Comparison of ENCODE assay signal across 8 cellular contexts in the genomic region with DNA sequence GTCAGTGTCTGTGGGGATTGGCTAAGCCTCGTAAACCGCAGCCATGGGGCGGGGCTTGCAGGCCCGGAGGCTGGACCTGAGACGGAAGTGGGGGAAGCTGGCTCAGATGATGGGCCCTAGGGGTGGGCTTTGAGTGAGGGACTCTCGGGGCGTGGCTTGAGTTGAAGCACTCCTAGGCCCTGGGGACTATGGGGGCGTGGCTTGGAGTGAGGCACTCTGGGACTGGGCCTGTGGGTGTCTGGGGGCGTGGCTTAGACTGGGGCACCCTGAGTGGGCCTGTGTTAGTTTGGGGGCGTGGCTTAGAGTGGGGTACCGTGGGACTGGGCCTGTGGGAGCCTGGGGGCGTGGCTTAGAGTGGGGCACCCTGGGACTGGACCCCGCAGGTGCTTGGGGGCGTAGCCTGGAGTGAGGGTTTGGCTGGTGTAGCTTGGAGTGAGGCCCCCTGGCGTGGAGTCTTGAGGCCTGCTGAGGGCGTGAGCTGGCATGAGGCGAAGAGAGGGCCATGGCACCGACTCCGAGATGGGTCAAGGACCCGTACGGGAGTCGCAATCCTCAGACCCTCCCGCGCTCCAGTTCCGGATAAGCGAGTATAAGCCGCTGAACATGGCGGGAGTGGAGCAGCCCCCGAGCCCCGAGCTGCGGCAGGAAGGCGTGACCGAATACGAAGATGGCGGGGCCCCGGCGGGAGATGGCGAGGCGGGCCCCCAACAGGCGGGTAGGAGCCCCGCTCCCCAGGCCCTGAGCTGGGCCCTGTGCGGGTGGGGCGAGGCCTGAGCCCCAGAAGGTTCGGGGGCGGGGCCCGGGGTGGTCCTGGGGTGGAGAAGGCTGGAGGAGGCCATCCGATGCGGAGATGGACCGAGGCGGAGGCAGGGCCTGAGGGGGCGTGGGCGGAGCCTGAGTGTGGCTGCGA. TPM values are rescaled to one million over a fixed set of nuclear protein-coding genes. Genes with fewer than 3 reads are reported as not detected.
A peak's percentile ranks its signal among the peaks of the same experiment; 100 is the strongest.
DNase-seq lines count a peak whose midpoint lies in the region; ATAC-seq and TF ChIP-seq lines count a peak whose summit lies in the region.

No MANE protein-coding gene starts in this region.

- no peaks in the 10 kb centered on the region for H3K9me2 ChIP-seq in DOHH2 (replicated peaks; ENCODE audit: control insufficient read depth, low read length)

- H3K4me3 Mint-ChIP-seq in neural progenitor cell: peak overlapping the region; percentile 96

- H3K79me2 ChIP-seq in DOHH2 (ENCODE audit: control insufficient read depth, low read length) (peaks cover 18% of the 10 kb centered on the region), KMS-11 (ENCODE audit: insufficient read depth, low read depth) (no peaks in the 10 kb centered on the region), neural progenitor cell (ENCODE audit: low read depth) (peaks cover 18% of the 10 kb centered on the region)

- H3K36me3 ChIP-seq in DOHH2 (ENCODE audit: control insufficient read depth, low read length) (peaks cover 16% of the 10 kb centered on the region), KMS-11 (ENCODE audit: insufficient read depth) (no peaks in the 10 kb centered on the region), RWPE2 (ENCODE audit: low read depth) (peaks cover 13% of the 10 kb centered on the region), neural progenitor cell (no peaks in the 10 kb centered on the region), stomach (peaks cover 0 to 4% (median 0%) of the 10 kb centered on the region in 4 donors)

- H3K27me3 ChIP-seq in DOHH2 (ENCODE audit: control insufficient read depth, low read length): no peaks in the 10 kb centered on the region
- H3K27me3 ChIP-seq in KMS-11 (ENCODE audit: insufficient read depth, low read depth): no peaks in the 10 kb centered on the region
- no peaks in the 10 kb centered on the region for H3K27me3 ChIP-seq in RWPE2 (ENCODE audit: insufficient read depth, poor library complexity, severe bottlenecking)
- H3K27me3 ChIP-seq in foreskin keratinocyte: no peaks in the 10 kb centered on the region
- no peaks in the 10 kb centered on the region for H3K27me3 ChIP-seq in neural progenitor cell
- no peaks in the 10 kb centered on the region for H3K27me3 ChIP-seq in stomach

- peak overlapping the region; percentile 77 for H3K4me2 ChIP-seq in DOHH2 (ENCODE audit: low read length)
- H3K4me2 ChIP-seq in KMS-11: peak overlapping the region; percentile 29; the same call in 1 of the 2 replicates
- peak overlapping the region; percentile 81 for H3K4me2 ChIP-seq in neural progenitor cell

- peaks cover 5% of the 10 kb centered on the region for H3K27me3 Mint-ChIP-seq in neural progenitor cell (ENCODE audit: insufficient read depth, low read depth)

- H3K4me1 Mint-ChIP-seq in neural progenitor cell: no peaks in the 10 kb centered on the region

- H2AFZ ChIP-seq in KMS-11 (ENCODE audit: low read depth) (peak overlapping the region; percentile 66), neural progenitor cell (replicated peaks) (no peak overlapping the region)

- DNase-seq in RWPE2 (ENCODE audit: low spot score) (peak; percentile 100), activated gamma-delta T cell treated with Interleukin-2 at 50 U/mL for 16 hours (peak; percentile 89), foreskin keratinocyte (peak; percentile 90 to 94), neural progenitor cell (ENCODE audit: low spot score) (peak; percentile 100), stomach (peak; percentile 98)

- intact Hi-C loops in stomach (cut with DNase I; ENCODE audit: low total_unique reads): no loop called here

- peak; percentile 85 for ATAC-seq in GM21723 (IDR thresholded peaks at IDR 0.05; ENCODE audit: unreplicated experiment)
- peak; percentile 85 for ATAC-seq in RWPE2 (ENCODE audit: low read depth)
- peak; percentile 89 for ATAC-seq in foreskin keratinocyte

- H3K4me1 ChIP-seq in DOHH2 (ENCODE audit: control insufficient read depth, low read length) (peaks cover 22% of the 10 kb centered on the region), KMS-11 (ENCODE audit: low read depth, poor library complexity, severe bottlenecking) (no peaks in the 10 kb centered on the region), RWPE2 (ENCODE audit: insufficient read depth, poor library complexity, severe bottlenecking) (no peaks in the 10 kb centered on the region), foreskin keratinocyte (no peaks in the 10 kb centered on the region), neural progenitor cell (no peaks in the 10 kb centered on the region), stomach (peaks cover 0 to 26% (median 22%) of the 10 kb centered on the region in 4 donors)

- H3K4me3 ChIP-seq in DOHH2 (ENCODE audit: low read length): peak overlapping the region; percentile 78
- H3K4me3 ChIP-seq in KMS-11 (IDR thresholded peaks at IDR 0.05; ENCODE audit: insufficient read depth, low read depth, low read length): no peak overlapping the region
- peak overlapping the region; percentile 56 for H3K4me3 ChIP-seq in RWPE2 (ENCODE audit: severe bottlenecking)
- H3K4me3 ChIP-seq in neural progenitor cell: peak overlapping the region; percentile 56
- H3K4me3 ChIP-seq in stomach: peak overlapping the region; percentile 61 to 79 (median 65)

- no peaks in the 10 kb centered on the region for H3K9me3 ChIP-seq in DOHH2 (ENCODE audit: control insufficient read depth, insufficient read depth, low read length)
- no peaks in the 10 kb centered on the region for H3K9me3 ChIP-seq in RWPE2 (ENCODE audit: severe bottlenecking)
- no peaks in the 10 kb centered on the region for H3K9me3 ChIP-seq in neural progenitor cell (ENCODE audit: low read depth)
- no peaks in the 10 kb centered on the region for H3K9me3 ChIP-seq in stomach

- no peaks in the 10 kb centered on the region for H3K9me3 Mint-ChIP-seq in neural progenitor cell

- TF ChIP-seq CTCF in DOHH2 (IDR thresholded peaks at IDR 0.05; ENCODE audit: low read depth, low read length, poor library complexity, severe bottlenecking) (peak; percentile 48), KMS-11 (conservative IDR thresholded peaks at IDR 0.05; ENCODE audit: low read depth, low read length) (peak; percentile 24; the same call in 1 of the 2 replicates), RWPE2 (IDR thresholded peaks at IDR 0.05; ENCODE audit: poor library complexity, severe bottlenecking) (peak; percentile 76), foreskin keratinocyte (conservative IDR thresholded peaks at IDR 0.05) (peak; percentile 64), neural progenitor cell (IDR thresholded peaks at IDR 0.05) (peak; percentile 26), stomach (IDR thresholded peaks at IDR 0.05) (peak in 2 of 7 experiments; percentile 25 to 34)

- peaks cover 2% of the 10 kb centered on the region for H3K36me3 Mint-ChIP-seq in neural progenitor cell

- H3K9ac ChIP-seq in KMS-11 (peak overlapping the region; percentile 61; the same call in 1 of the 2 replicates), neural progenitor cell (no peak overlapping the region)

- H4K20me1 ChIP-seq in DOHH2 (ENCODE audit: control insufficient read depth, insufficient read depth, low read depth, low read length) (no peaks in the 10 kb centered on the region), KMS-11 (ENCODE audit: insufficient read depth) (no peaks in the 10 kb centered on the region), neural progenitor cell (ENCODE audit: low read depth) (peaks cover 3% of the 10 kb centered on the region)

- TF ChIP-seq EP300 in stomach (IDR thresholded peaks at IDR 0.05): no peak

- TF ChIP-seq POLR2A in stomach (IDR thresholded peaks at IDR 0.05): no peak

- H3F3A ChIP-seq in DOHH2 (ENCODE audit: control insufficient read depth, insufficient read depth) (no peaks in the 10 kb centered on the region), neural progenitor cell (ENCODE audit: low read depth) (no peaks in the 10 kb centered on the region)

- WGBS in stomach, 5 donors: 46 to 60% (median 54%) methylated on average over 46 to 53 of the region's 53 CpGs

- peak overlapping the region; percentile 21 for H3K27ac Mint-ChIP-seq in neural progenitor cell

- H3K27ac ChIP-seq in DOHH2 (ENCODE audit: low read depth, low read length) (no peak overlapping the region; the same call in 1 of the 2 replicates), KMS-11 (peak overlapping the region; percentile 37), RWPE2 (ENCODE audit: poor library complexity, severe bottlenecking) (peak overlapping the region; percentile 13), foreskin keratinocyte (no peak overlapping the region), neural progenitor cell (no peak overlapping the region), stomach (peak overlapping the region; percentile 19 to 78 (median 69))

RNA-seq across cellular contexts. Expression of a gene that starts 6.8 kb away (rescaled TPM):
- total RNA-seq in foreskin keratinocyte: 4.2 and 4.8 TPM in 2 replicates
- 1.5 and 2.4 TPM in 2 replicates for polyA plus RNA-seq in foreskin keratinocyte
- 27.6 and 51.4 TPM in 2 replicates for total RNA-seq in neural progenitor cell (ENCODE audit: low replicate concordance)
- total RNA-seq in stomach: 10 to 100 TPM in 3 of 5 donors, 1 to 10 TPM in 2; 8.2 to 28.7 (median 18.4) TPM
- 1 to 10 TPM in 2 of 3 donors, under 1 TPM in 1; 0.76 to 6.5 (median 1.7) TPM for polyA plus RNA-seq in stomach

RNA-seq across cellular contexts. Expression of a gene that starts 44.5 kb away (rescaled TPM):
- 0.04 and 0.20 TPM in 2 replicates for total RNA-seq in foreskin keratinocyte
- polyA plus RNA-seq in foreskin keratinocyte: 0.03 TPM in 1 of 2 replicates, not detected in the other
- total RNA-seq in neural progenitor cell (ENCODE audit: low replicate concordance): 2.8 and 4.2 TPM in 2 replicates
- total RNA-seq in stomach: 100 to 1,000 TPM in 1 of 5 donors, 10 to 100 TPM in 4; 21.7 to 118 (median 51.4) TPM
- 10 to 100 TPM in 2 of 3 donors, 1 to 10 TPM in 1; 2.1 to 19.2 (median 15.3) TPM for polyA plus RNA-seq in stomach

RNA-seq across cellular contexts. Expression of a gene that starts 56.6 kb away (rescaled TPM):
- total RNA-seq in foreskin keratinocyte: 75.7 and 82.6 TPM in 2 replicates
- 56.8 and 65.6 TPM in 2 replicates for polyA plus RNA-seq in foreskin keratinocyte
- total RNA-seq in neural progenitor cell (ENCODE audit: low replicate concordance): 79.6 and 86.1 TPM in 2 replicates
- total RNA-seq in stomach: 100 to 1,000 TPM in 1 of 5 donors, 10 to 100 TPM in 4; 22.8 to 109 (median 71.0) TPM
- 10 to 100 TPM; 38.7 to 72.1 (median 46.7) TPM for polyA plus RNA-seq in stomach

Comparison
In these comparisons a context has a peak if more than half of its experiments do, and no peak if none do; other contexts are left out.
1. H3K27ac ChIP-seq: peak in KMS-11 (single experiment), RWPE2 (single experiment) and stomach (5 of 5); none in DOHH2 (single experiment), foreskin keratinocyte (single experiment) and neural progenitor cell (single experiment).
2. H3K4me2 ChIP-seq: peak in every context shown above with its lines; median percentile 81 in neural progenitor cell; 77 in DOHH2; 29 in KMS-11.
3. Peak in every context shown above with its lines, with median percentiles within 50 percentile points of each other: ATAC-seq and DNase-seq.